20 cellular contexts compared by ENCODE assay signal in genomic region chr22:45104313-45104712, GRCh38.
"Had no signal": no experiment of that assay in that cellular context is flagged by ENCODE, and none has a peak within 500 bp of the region (broad histone marks: within the 10 kb centered on the region; RNA-seq: fewer than 3 reads in every experiment).

No MANE protein-coding gene starts in this region.

- ATAC-seq: foreskin keratinocyte; left colon; natural killer cell; psoas muscle; stimulated activated naive B cell treated with anti-CD40 and anti-IgM and Interleukin-4, amounts not matched to agents 10 μg/mL and 1 μg/mL and 100 μg/mL, for 72 hours; stimulated activated naive CD8-positive, alpha-beta T cell treated with anti-CD3 and anti-CD28 coated beads, Interleukin-15, amount 100 ng/mL, for 72 hours had no signal

- H3K27ac ChIP-seq: colonic mucosa, foreskin keratinocyte, neural progenitor cell, parathyroid adenoma, psoas muscle, sigmoid colon, testis, tibial nerve had no signal

- H3K36me3 ChIP-seq: colonic mucosa, neural progenitor cell, sigmoid colon, tibial nerve had no signal

- DNase-seq: cerebellar nuclear complex; colonic mucosa; dermis blood vessel endothelial cell; foreskin keratinocyte; head of caudate nucleus; hippocampal formation; left colon; natural killer cell; occipital lobe; psoas muscle; sigmoid colon; stimulated activated CD4-positive, alpha-beta T cell treated with anti-CD3 and anti-CD28 coated beads, Interleukin-2, amount 100 ng/mL, for 24 hours; stimulated activated CD4-positive, alpha-beta T cell treated with anti-CD3 and anti-CD28 coated beads, Interleukin-4, amount 100 ng/mL, for 4 hours; stimulated activated naive B cell treated with anti-CD40 and anti-IgM and Interleukin-4, amounts not matched to agents 10 μg/mL and 1 μg/mL and 100 μg/mL, for 72 hours; stimulated activated naive CD8-positive, alpha-beta T cell treated with anti-CD3 and anti-CD28 coated beads, Interleukin-15, amount 100 ng/mL, for 72 hours; testis had no signal

- H3K4me3 Mint-ChIP-seq: natural killer cell; neural progenitor cell; stimulated activated naive B cell treated with anti-CD40 and anti-IgM and Interleukin-4, amounts not matched to agents 10 μg/mL and 1 μg/mL and 100 μg/mL, for 72 hours; stimulated activated naive CD8-positive, alpha-beta T cell treated with anti-CD3 and anti-CD28 coated beads, Interleukin-15, amount 100 ng/mL, for 72 hours had no signal

- H3K9ac ChIP-seq: neural progenitor cell, parathyroid adenoma had no signal

- H3K4me3 ChIP-seq: colonic mucosa, neural progenitor cell, psoas muscle, sigmoid colon, skin epidermis, testis, tibial nerve had no signal

- H3K27me3 ChIP-seq: colonic mucosa, testis had no signal

- H3K4me1 ChIP-seq: colonic mucosa, foreskin keratinocyte, neural progenitor cell, parathyroid adenoma, psoas muscle, sigmoid colon, testis, tibial nerve had no signal

- H3K27ac Mint-ChIP-seq: natural killer cell; neural progenitor cell; stimulated activated naive B cell treated with anti-CD40 and anti-IgM and Interleukin-4, amounts not matched to agents 10 μg/mL and 1 μg/mL and 100 μg/mL, for 72 hours; stimulated activated naive CD8-positive, alpha-beta T cell treated with anti-CD3 and anti-CD28 coated beads, Interleukin-15, amount 100 ng/mL, for 72 hours had no signal

- H2AFZ ChIP-seq: neural progenitor cell, parathyroid adenoma had no signal

- H3K4me2 ChIP-seq: neural progenitor cell had no signal

- H3K36me3 Mint-ChIP-seq: natural killer cell; neural progenitor cell; stimulated activated naive B cell treated with anti-CD40 and anti-IgM and Interleukin-4, amounts not matched to agents 10 μg/mL and 1 μg/mL and 100 μg/mL, for 72 hours had no signal

- H3K79me2 ChIP-seq: parathyroid adenoma had no signal

- H3K4me1 Mint-ChIP-seq: natural killer cell; stimulated activated naive B cell treated with anti-CD40 and anti-IgM and Interleukin-4, amounts not matched to agents 10 μg/mL and 1 μg/mL and 100 μg/mL, for 72 hours; stimulated activated naive CD8-positive, alpha-beta T cell treated with anti-CD3 and anti-CD28 coated beads, Interleukin-15, amount 100 ng/mL, for 72 hours had no signal

- H3K9me3 Mint-ChIP-seq: natural killer cell; stimulated activated naive B cell treated with anti-CD40 and anti-IgM and Interleukin-4, amounts not matched to agents 10 μg/mL and 1 μg/mL and 100 μg/mL, for 72 hours; stimulated activated naive CD8-positive, alpha-beta T cell treated with anti-CD3 and anti-CD28 coated beads, Interleukin-15, amount 100 ng/mL, for 72 hours had no signal

- H3K9me3 ChIP-seq: colonic mucosa, psoas muscle, sigmoid colon, testis had no signal
